Comparison of ENCODE assay signal across 1 cellular context in the genomic region with DNA sequence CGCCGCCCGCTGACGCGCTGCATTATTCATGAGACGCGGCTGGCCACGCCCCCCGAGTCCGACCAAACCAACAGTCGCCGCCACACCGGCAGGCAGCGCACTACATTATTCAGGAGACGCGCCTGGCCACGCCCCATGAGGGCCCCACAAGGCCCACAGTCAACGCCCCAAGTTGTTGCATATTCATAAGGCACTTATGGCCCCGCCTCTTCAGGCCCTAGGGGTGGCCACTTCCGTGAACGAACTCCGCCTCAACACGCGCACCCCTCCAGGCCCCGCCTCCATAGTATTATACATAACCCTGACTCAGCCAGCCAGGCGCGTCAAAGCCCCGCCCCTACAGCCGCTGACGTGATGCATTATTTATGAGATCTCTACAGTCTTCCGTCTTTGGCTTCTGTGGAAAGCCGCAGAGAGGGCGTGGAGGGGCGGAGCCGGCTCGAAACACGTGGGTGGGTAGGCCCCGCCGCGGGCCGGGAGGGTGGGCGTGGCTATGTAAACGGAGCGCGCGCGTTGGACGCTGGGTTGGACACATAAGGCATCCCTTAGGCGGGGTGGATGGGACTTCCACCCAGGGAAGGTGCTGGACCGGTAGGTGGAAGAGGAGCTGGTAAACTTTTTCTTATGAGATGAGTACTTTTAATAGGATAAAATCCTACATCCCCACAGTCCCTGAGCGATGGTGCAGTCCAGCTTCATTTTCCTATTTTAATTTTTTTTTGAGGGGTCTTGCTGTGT.
TF ChIP-seq lines count a peak whose summit lies in the region.

No MANE protein-coding gene starts in this region.

TF ChIP-seq in WTC11, 78 proteins besides CTCF, POLR2A, EP300 and RAD21 (continued from another document):
- TF ChIP-seq, protein P1, sequence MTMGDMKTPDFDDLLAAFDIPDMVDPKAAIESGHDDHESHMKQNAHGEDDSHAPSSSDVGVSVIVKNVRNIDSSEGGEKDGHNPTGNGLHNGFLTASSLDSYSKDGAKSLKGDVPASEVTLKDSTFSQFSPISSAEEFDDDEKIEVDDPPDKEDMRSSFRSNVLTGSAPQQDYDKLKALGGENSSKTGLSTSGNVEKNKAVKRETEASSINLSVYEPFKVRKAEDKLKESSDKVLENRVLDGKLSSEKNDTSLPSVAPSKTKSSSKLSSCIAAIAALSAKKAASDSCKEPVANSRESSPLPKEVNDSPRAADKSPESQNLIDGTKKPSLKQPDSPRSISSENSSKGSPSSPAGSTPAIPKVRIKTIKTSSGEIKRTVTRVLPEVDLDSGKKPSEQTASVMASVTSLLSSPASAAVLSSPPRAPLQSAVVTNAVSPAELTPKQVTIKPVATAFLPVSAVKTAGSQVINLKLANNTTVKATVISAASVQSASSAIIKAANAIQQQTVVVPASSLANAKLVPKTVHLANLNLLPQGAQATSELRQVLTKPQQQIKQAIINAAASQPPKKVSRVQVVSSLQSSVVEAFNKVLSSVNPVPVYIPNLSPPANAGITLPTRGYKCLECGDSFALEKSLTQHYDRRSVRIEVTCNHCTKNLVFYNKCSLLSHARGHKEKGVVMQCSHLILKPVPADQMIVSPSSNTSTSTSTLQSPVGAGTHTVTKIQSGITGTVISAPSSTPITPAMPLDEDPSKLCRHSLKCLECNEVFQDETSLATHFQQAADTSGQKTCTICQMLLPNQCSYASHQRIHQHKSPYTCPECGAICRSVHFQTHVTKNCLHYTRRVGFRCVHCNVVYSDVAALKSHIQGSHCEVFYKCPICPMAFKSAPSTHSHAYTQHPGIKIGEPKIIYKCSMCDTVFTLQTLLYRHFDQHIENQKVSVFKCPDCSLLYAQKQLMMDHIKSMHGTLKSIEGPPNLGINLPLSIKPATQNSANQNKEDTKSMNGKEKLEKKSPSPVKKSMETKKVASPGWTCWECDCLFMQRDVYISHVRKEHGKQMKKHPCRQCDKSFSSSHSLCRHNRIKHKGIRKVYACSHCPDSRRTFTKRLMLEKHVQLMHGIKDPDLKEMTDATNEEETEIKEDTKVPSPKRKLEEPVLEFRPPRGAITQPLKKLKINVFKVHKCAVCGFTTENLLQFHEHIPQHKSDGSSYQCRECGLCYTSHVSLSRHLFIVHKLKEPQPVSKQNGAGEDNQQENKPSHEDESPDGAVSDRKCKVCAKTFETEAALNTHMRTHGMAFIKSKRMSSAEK (CRISPR knock-in tag; IDR thresholded peaks at IDR 0.05; ENCODE audit: borderline replicate concordance): no peak
- TF ChIP-seq ZNF423 (CRISPR knock-in tag; IDR thresholded peaks at IDR 0.05) (no peak), ZNF219 (CRISPR knock-in tag; IDR thresholded peaks at IDR 0.05; ENCODE audit: borderline replicate concordance) (no peak), ZNF671 (CRISPR knock-in tag; IDR thresholded peaks at IDR 0.05) (no peak), NR2C2 (CRISPR knock-in tag; IDR thresholded peaks at IDR 0.05) (no peak)
- TF ChIP-seq, protein P2, sequence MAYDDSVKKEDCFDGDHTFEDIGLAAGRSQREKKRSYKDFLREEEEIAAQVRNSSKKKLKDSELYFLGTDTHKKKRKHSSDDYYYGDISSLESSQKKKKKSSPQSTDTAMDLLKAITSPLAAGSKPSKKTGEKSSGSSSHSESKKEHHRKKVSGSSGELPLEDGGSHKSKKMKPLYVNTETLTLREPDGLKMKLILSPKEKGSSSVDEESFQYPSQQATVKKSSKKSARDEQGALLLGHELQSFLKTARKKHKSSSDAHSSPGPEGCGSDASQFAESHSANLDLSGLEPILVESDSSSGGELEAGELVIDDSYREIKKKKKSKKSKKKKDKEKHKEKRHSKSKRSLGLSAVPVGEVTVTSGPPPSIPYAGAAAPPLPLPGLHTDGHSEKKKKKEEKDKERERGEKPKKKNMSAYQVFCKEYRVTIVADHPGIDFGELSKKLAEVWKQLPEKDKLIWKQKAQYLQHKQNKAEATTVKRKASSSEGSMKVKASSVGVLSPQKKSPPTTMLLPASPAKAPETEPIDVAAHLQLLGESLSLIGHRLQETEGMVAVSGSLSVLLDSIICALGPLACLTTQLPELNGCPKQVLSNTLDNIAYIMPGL (CRISPR knock-in tag; IDR thresholded peaks at IDR 0.05): no peak
- TF ChIP-seq, protein P3, sequence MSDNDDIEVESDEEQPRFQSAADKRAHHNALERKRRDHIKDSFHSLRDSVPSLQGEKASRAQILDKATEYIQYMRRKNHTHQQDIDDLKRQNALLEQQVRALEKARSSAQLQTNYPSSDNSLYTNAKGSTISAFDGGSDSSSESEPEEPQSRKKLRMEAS (CRISPR knock-in tag; IDR thresholded peaks at IDR 0.05): peak; percentile 50; the same call in 1 of the 2 replicates
- TF ChIP-seq, protein P4, sequence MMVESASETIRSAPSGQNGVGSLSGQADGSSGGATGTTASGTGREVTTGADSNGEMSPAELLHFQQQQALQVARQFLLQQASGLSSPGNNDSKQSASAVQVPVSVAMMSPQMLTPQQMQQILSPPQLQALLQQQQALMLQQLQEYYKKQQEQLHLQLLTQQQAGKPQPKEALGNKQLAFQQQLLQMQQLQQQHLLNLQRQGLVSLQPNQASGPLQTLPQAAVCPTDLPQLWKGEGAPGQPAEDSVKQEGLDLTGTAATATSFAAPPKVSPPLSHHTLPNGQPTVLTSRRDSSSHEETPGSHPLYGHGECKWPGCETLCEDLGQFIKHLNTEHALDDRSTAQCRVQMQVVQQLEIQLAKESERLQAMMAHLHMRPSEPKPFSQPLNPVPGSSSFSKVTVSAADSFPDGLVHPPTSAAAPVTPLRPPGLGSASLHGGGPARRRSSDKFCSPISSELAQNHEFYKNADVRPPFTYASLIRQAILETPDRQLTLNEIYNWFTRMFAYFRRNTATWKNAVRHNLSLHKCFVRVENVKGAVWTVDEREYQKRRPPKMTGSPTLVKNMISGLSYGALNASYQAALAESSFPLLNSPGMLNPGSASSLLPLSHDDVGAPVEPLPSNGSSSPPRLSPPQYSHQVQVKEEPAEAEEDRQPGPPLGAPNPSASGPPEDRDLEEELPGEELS (CRISPR knock-in tag; IDR thresholded peaks at IDR 0.05): 0 out of 2 replicates have a peak, but pooled peaks have one; percentile 15
- TF ChIP-seq, protein P5, sequence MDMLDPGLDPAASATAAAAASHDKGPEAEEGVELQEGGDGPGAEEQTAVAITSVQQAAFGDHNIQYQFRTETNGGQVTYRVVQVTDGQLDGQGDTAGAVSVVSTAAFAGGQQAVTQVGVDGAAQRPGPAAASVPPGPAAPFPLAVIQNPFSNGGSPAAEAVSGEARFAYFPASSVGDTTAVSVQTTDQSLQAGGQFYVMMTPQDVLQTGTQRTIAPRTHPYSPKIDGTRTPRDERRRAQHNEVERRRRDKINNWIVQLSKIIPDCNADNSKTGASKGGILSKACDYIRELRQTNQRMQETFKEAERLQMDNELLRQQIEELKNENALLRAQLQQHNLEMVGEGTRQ (CRISPR knock-in tag; IDR thresholded peaks at IDR 0.05): peak; percentile 67
